Comparison of ENCODE assay signal across 15 cellular contexts in the genomic region with DNA sequence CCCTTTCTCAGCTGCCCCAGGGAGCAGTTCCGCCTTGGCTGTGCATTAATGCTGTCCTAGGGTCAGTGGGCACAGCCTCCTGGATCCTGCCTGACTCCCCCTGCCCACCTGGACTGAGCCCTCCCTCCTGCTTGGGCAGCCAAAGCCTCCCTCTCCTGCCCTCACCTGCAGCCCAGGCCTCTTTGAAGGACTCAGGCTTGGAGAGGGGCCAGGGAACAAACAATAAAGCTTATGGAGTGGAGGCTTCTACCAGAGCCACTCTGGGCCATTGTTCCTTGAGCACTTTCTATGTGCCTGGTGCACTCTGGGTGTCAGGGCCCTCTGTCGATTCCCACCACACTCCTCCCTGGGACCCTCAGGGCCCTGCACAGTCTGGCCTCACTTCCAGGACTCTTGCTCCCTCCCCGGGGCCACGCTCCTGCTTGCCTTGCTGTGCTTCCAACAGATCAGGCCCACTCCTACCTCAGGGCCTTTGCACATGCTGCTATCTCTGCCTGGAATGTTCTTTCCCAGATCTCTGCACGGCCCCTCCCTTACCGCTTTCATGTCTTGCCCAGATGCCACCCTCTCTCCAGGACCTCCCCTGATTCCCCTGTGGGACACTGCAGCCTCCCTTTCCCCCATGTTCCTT. TPM values are rescaled to one million over a fixed set of nuclear protein-coding genes. Genes with fewer than 3 reads are reported as not detected.
DNase-seq lines count a peak whose midpoint lies in the region; ATAC-seq, FAIRE-seq and TF ChIP-seq lines count a peak whose summit lies in the region.
"Had no signal": no experiment of that assay in that cellular context is flagged by ENCODE, and none has a peak within 500 bp of the region (broad histone marks: within the 10 kb centered on the region; RNA-seq: fewer than 3 reads in every experiment).

No MANE protein-coding gene starts in this region.

- peak; percentile 16 for DNase-seq in DMS79 (lab: John Stamatoyannopoulos, UW)
- peak; percentile 22 for DNase-seq in NCI-H69 (lab: John Stamatoyannopoulos, UW)
- peak in 1 of 2 donors; percentile 61 for DNase-seq in left lung
- DNase-seq in left colon = no peak
- DNase-seq in small intestine = no peak
- no peak for DNase-seq in prostate gland (ENCODE audit: low spot score)
- no peak for DNase-seq in retina
- DNase-seq: COR-L47, GM23248, HCEC 1CT, NCI-H1048, NCI-H1694 treated with DMSO at 0.1 percent for 48 hours, NCI-H524 treated with DMSO at 0.1 percent for 48 hours had no signal

- H3K4me3 ChIP-seq in left lung (no peak overlapping the region), small intestine (ENCODE audit: low read depth in 1 of 2, low read length in 2 of 2) (no peak overlapping the region), prostate gland (no peak overlapping the region)
- H3K4me3 ChIP-seq: GM23248 had no signal

- 80 to 92% (median 83%) methylated on average over 6 of the region's 6 CpGs for WGBS in small intestine, 3 donors
- 90% methylated on average over 6 of the region's 6 CpGs for WGBS in prostate gland

- no peak for TF ChIP-seq POLR2A in prostate gland (IDR thresholded peaks at IDR 0.05)

- intact Hi-C loops in left lung (cut with DNase I) (no loop called here), left colon (cut with DNase I, micrococcal nuclease) (no loop called here), prostate gland (cut with DNase I) (no loop called here)

- peak; percentile 34 for ATAC-seq in left lung
- no peak for ATAC-seq in left colon

- H3K27ac ChIP-seq in left lung = no peak overlapping the region
- no peak overlapping the region for H3K27ac ChIP-seq in small intestine (ENCODE audit: low read depth in 1 of 2, low read length in 1 of 2)
- no peak overlapping the region for H3K27ac ChIP-seq in prostate gland
- H3K27ac ChIP-seq: GM23248, KMS-11 had no signal

- TF ChIP-seq CTCF in left lung (IDR thresholded peaks at IDR 0.05) (no peak), prostate gland (IDR thresholded peaks at IDR 0.05) (no peak)

- TF ChIP-seq EP300 in Ishikawa (IDR thresholded peaks at IDR 0.05; ENCODE audit: borderline replicate concordance) = no peak

- H3K4me1 ChIP-seq in left lung (peaks cover 10 to 25% of the 10 kb centered on the region in 2 donors), small intestine (ENCODE audit: control insufficient read depth in 2 of 2, insufficient read depth in 1 of 2, low read depth in 1 of 2, low read length in 1 of 2) (peaks cover 0 to 3% of the 10 kb centered on the region in 2 donors), prostate gland (replicated peaks) (no peaks in the 10 kb centered on the region)

- FAIRE-seq in small intestine (lab: Jason Lieb, UNC) = no peak

- peaks cover 20 to 41% of the 10 kb centered on the region in 2 donors for H3K27me3 ChIP-seq in left lung
- H3K27me3 ChIP-seq in small intestine (ENCODE audit: control insufficient read depth in 2 of 2, insufficient read depth in 2 of 2, low read length in 2 of 2) = peaks cover 5 to 18% of the 10 kb centered on the region in 2 donors
- no peaks in the 10 kb centered on the region for H3K27me3 ChIP-seq in prostate gland (replicated peaks; ENCODE audit: insufficient read depth)

- H3K36me3 ChIP-seq in left lung = no peaks in the 10 kb centered on the region
- H3K36me3 ChIP-seq in small intestine (ENCODE audit: control insufficient read depth in 2 of 2, insufficient read depth in 2 of 2, low read length in 2 of 2) = no peaks in the 10 kb centered on the region
- H3K36me3 ChIP-seq in prostate gland = no peaks in the 10 kb centered on the region

- H3K9me3 ChIP-seq in left lung = no peaks in the 10 kb centered on the region
- no peaks in the 10 kb centered on the region for H3K9me3 ChIP-seq in small intestine (ENCODE audit: control insufficient read depth, low read depth)
- H3K9me3 ChIP-seq in prostate gland = no peaks in the 10 kb centered on the region

- no peak for TF ChIP-seq RAD21 in Ishikawa (IDR thresholded peaks at IDR 0.05; ENCODE audit: low read depth)

TF ChIP-seq in Ishikawa, 13 proteins besides CTCF, POLR2A, EP300 and RAD21:
- TF ChIP-seq, protein P1, sequence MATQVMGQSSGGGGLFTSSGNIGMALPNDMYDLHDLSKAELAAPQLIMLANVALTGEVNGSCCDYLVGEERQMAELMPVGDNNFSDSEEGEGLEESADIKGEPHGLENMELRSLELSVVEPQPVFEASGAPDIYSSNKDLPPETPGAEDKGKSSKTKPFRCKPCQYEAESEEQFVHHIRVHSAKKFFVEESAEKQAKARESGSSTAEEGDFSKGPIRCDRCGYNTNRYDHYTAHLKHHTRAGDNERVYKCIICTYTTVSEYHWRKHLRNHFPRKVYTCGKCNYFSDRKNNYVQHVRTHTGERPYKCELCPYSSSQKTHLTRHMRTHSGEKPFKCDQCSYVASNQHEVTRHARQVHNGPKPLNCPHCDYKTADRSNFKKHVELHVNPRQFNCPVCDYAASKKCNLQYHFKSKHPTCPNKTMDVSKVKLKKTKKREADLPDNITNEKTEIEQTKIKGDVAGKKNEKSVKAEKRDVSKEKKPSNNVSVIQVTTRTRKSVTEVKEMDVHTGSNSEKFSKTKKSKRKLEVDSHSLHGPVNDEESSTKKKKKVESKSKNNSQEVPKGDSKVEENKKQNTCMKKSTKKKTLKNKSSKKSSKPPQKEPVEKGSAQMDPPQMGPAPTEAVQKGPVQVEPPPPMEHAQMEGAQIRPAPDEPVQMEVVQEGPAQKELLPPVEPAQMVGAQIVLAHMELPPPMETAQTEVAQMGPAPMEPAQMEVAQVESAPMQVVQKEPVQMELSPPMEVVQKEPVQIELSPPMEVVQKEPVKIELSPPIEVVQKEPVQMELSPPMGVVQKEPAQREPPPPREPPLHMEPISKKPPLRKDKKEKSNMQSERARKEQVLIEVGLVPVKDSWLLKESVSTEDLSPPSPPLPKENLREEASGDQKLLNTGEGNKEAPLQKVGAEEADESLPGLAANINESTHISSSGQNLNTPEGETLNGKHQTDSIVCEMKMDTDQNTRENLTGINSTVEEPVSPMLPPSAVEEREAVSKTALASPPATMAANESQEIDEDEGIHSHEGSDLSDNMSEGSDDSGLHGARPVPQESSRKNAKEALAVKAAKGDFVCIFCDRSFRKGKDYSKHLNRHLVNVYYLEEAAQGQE (IDR thresholded peaks at IDR 0.05; ENCODE audit: low read depth) = no peak
- TF ChIP-seq CEBPB (IDR thresholded peaks at IDR 0.05) = no peak
- TF ChIP-seq, protein P2, sequence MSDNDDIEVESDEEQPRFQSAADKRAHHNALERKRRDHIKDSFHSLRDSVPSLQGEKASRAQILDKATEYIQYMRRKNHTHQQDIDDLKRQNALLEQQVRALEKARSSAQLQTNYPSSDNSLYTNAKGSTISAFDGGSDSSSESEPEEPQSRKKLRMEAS (IDR thresholded peaks at IDR 0.05) = no peak
- TF ChIP-seq ZBTB7A (IDR thresholded peaks at IDR 0.05; ENCODE audit: low read depth) = no peak
- TF ChIP-seq, protein P3, sequence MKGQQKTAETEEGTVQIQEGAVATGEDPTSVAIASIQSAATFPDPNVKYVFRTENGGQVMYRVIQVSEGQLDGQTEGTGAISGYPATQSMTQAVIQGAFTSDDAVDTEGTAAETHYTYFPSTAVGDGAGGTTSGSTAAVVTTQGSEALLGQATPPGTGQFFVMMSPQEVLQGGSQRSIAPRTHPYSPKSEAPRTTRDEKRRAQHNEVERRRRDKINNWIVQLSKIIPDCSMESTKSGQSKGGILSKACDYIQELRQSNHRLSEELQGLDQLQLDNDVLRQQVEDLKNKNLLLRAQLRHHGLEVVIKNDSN (IDR thresholded peaks at IDR 0.05) = no peak
- peak; percentile 40; the same call in 1 of the 2 replicates for TF ChIP-seq TCF12 (IDR thresholded peaks at IDR 0.05; ENCODE audit: low read depth)
- TF ChIP-seq YY1 (IDR thresholded peaks at IDR 0.05; ENCODE audit: low read depth) = no peak

RNA-seq across cellular contexts. Expression of a gene that starts 5.0 kb away (rescaled TPM):
- total RNA-seq in left lung (1 to 10 TPM; 3.0 to 4.0 TPM), left colon (1 to 10 TPM in 1 of 2 donors, under 1 TPM in 1; 0.84 to 2.5 TPM), prostate gland (1 to 10 TPM in 1 of 2 donors, under 1 TPM in 1; 0.32 to 3.8 TPM)
- polyA plus RNA-seq in small intestine = 1 to 10 TPM in 1 of 3 donors, not detected in 2; 2.0 TPM

Comparison
In these comparisons a context has a peak if more than half of its experiments do, and no peak if none do; other contexts are left out.
1. DNase-seq: peak in DMS79 (single experiment) and NCI-H69 (single experiment); none in left colon (0 of 2), small intestine (single experiment), prostate gland (single experiment) and retina (single experiment).